Comparison of ENCODE assay signal across 16 cellular contexts in the genomic region with DNA sequence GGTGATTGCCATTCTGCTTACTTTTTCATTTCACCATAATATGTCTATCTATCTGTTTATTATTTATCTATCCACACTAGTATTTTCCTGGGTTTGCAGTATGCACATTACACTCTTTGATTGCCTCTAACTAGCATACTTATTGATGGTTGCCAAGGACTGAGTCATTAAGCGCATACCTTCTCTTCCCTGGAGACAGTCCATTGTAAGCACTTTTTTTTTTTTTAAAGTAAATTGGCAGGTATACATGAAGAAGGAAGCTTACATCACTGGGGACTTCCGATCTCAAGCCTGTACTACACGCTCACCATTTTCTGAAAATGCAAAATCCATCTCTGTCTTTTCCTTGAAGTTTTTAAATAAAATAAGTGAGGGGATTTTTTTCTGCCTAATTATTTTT.
A peak's percentile ranks its signal among the peaks of the same experiment; 100 is the strongest.
DNase-seq lines count a peak whose midpoint lies in the region; ATAC-seq, FAIRE-seq and TF ChIP-seq lines count a peak whose summit lies in the region.
"Had no signal": no experiment of that assay in that cellular context is flagged by ENCODE, and none has a peak within 500 bp of the region (broad histone marks: within the 10 kb centered on the region; RNA-seq: fewer than 3 reads in every experiment).

No MANE protein-coding gene starts in this region.

- H3K9ac ChIP-seq in mesenchymal stem cell (ENCODE audit: low read length), result no peak overlapping the region
- no peak overlapping the region for H3K9ac ChIP-seq in HepG2 (ENCODE audit: insufficient read depth, low read depth, low read length)
- H3K9ac ChIP-seq: BLaER1 had no signal

- H3K27ac ChIP-seq in mesenchymal stem cell (ENCODE audit: low read length, poor library complexity, severe bottlenecking) (peak overlapping the region; percentile 60), HepG2 (ENCODE audit: extremely low read length, insufficient read depth, low read length) (no peak overlapping the region)
- H3K27ac ChIP-seq: BLaER1, sigmoid colon, SJSA1 had no signal

- FAIRE-seq in HepG2 (lab: Jason Lieb, UNC), result no peak

- H4K91ac ChIP-seq in mesenchymal stem cell (ENCODE audit: low read length), result no peak overlapping the region

- H3K4me1 ChIP-seq in mesenchymal stem cell (ENCODE audit: control insufficient read depth, insufficient read depth, low read depth, low read length), result peaks cover 1% of the 10 kb centered on the region
- H3K4me1 ChIP-seq in HepG2 (ENCODE audit: insufficient read depth, low read length), result no peaks in the 10 kb centered on the region
- H3K4me1 ChIP-seq: BLaER1, sigmoid colon, SJSA1 had no signal

- no peak overlapping the region for H3K4me3 ChIP-seq in mesenchymal stem cell (ENCODE audit: insufficient read depth in 1 of 2, low read depth in 1 of 2, low read length in 2 of 2)
- H3K4me3 ChIP-seq in HepG2 (replicated peaks in 1 of 3; ENCODE audit: insufficient read depth in 1 of 3, low read depth in 2 of 3, low read length in 3 of 3), result no peak overlapping the region
- H3K4me3 ChIP-seq: BLaER1, sigmoid colon, SJSA1 had no signal

- no peak for TF ChIP-seq RAD21 in HepG2 (CRISPR knock-in tag; IDR thresholded peaks at IDR 0.05)

- CTCF ChIA-PET in HepG2 (lab: Yijun Ruan, JAX; ENCODE audit: low intra/inter-chr PET ratio, low total read pairs), result no interaction called here

- in situ Hi-C loops in HepG2 (cut with HindIII; ENCODE audit: extremely low pct_ligation_motif_present, low pct_unique_long_range_greater_than_20kb), result no loop called here

- no peak overlapping the region for H2AK5ac ChIP-seq in mesenchymal stem cell (ENCODE audit: low read length, severe bottlenecking)

- WGBS in mesenchymal stem cell, result no CpG with 5 or more reads among the region's 3 CpGs
- 43% methylated on average over 3 of the region's 3 CpGs for WGBS in HepG2 (ENCODE audit: low lambda C conversion rate)

- BruUV-seq in HepG2 (replicated peaks; lab: Mats Ljungman, UMichigan), result no TSS peak

- H3K23ac ChIP-seq in mesenchymal stem cell (ENCODE audit: low read length in 2 of 2), result no peak overlapping the region

- DNase-seq in HT1080 (ENCODE audit: low read depth), result peak; percentile 20
- DNase-seq in NCI-H2171 treated with DMSO at 0.1 percent for 48 hours (lab: John Stamatoyannopoulos, UW), result peak; percentile 63
- DNase-seq in dermis microvascular lymphatic vessel endothelial cell (ENCODE audit: low read depth in 2 of 2), result peak; percentile 35 to 77
- no peak for DNase-seq in mesenchymal stem cell
- DNase-seq in HepG2 (ENCODE audit: low spot score), result no peak
- DNase-seq: activated CD4-positive, CD25-positive, alpha-beta regulatory T cell; aorta; GF-D8; KG1; NCI-H526 treated with DMSO at 0.1 percent for 48 hours; sigmoid colon had no signal

- H2AFZ ChIP-seq in mesenchymal stem cell (ENCODE audit: low read depth, low read length) (no peak overlapping the region), HepG2 (ENCODE audit: low read length) (no peak overlapping the region)

- no peak for TF ChIP-seq POLR2A in HepG2 (IDR thresholded peaks at IDR 0.05; ENCODE audit: insufficient read depth in 1 of 2, low read depth in 2 of 2, low read length in 2 of 2)

- H4K8ac ChIP-seq in mesenchymal stem cell (ENCODE audit: low read length), result no peak overlapping the region

- H3K79me2 ChIP-seq in HepG2 (ENCODE audit: insufficient read depth, low read length), result no peaks in the 10 kb centered on the region

- no peak overlapping the region for H2BK15ac ChIP-seq in mesenchymal stem cell (ENCODE audit: low read depth, poor library complexity, severe bottlenecking)

- TF ChIP-seq CTCF in HepG2 (CRISPR knock-in tag; IDR thresholded peaks at IDR 0.05), result no peak

- no peaks in the 10 kb centered on the region for H3K79me1 ChIP-seq in mesenchymal stem cell (replicated peaks; ENCODE audit: low read length, poor library complexity, severe bottlenecking)

- H4K20me1 ChIP-seq in HepG2 (ENCODE audit: insufficient read depth, low read length), result no peaks in the 10 kb centered on the region
- H4K20me1 ChIP-seq: BLaER1 had no signal

- intact Hi-C loops in HepG2 (cut with micrococcal nuclease; ENCODE audit: unreplicated experiment), result no loop called here

- POLR2A ChIA-PET in HepG2 (lab: Yijun Ruan, JAX), result no interaction called here

- no peak for ATAC-seq in HG02571 (IDR thresholded peaks at IDR 0.05; ENCODE audit: unreplicated experiment)
- ATAC-seq in HG02885 (IDR thresholded peaks at IDR 0.05; ENCODE audit: poor library complexity, unreplicated experiment), result no peak
- no peak for ATAC-seq in HepG2
- no peak for ATAC-seq in HG03432 (IDR thresholded peaks at IDR 0.05; ENCODE audit: unreplicated experiment)

- no peak for TF ChIP-seq EP300 in HepG2 (IDR thresholded peaks at IDR 0.05; ENCODE audit: low read depth in 2 of 2, low read length in 2 of 2)
- no peak for TF ChIP-seq EP300 in HepG2 (CRISPR knock-in tag; IDR thresholded peaks at IDR 0.05; ENCODE audit: borderline replicate concordance)

- H3K18ac ChIP-seq in mesenchymal stem cell (ENCODE audit: low read depth in 1 of 2, low read length in 2 of 2), result no peak overlapping the region

- no peak overlapping the region for H2BK5ac ChIP-seq in mesenchymal stem cell (ENCODE audit: low read depth, low read length, poor library complexity, severe bottlenecking)

- no peak overlapping the region for H3K4ac ChIP-seq in mesenchymal stem cell (ENCODE audit: low read depth in 1 of 2, low read length in 2 of 2)

- H3K4me2 ChIP-seq in mesenchymal stem cell (ENCODE audit: low read length, poor library complexity, severe bottlenecking) (no peak overlapping the region), HepG2 (ENCODE audit: low read depth, low read length) (no peak overlapping the region)
- H3K4me2 ChIP-seq: BLaER1 had no signal

- no peak overlapping the region for H3K14ac ChIP-seq in mesenchymal stem cell (ENCODE audit: low read length in 2 of 2)

- no peak overlapping the region for H2BK12ac ChIP-seq in mesenchymal stem cell (ENCODE audit: low read length in 2 of 2)

- no peak overlapping the region for H2BK120ac ChIP-seq in mesenchymal stem cell (ENCODE audit: low read depth, low read length)

- H3K36me3 ChIP-seq in mesenchymal stem cell (ENCODE audit: control insufficient read depth in 1 of 2, insufficient read depth in 2 of 2, low read depth in 1 of 2, low read length in 2 of 2), result no peaks in the 10 kb centered on the region
- H3K36me3 ChIP-seq in HepG2 (replicated peaks in 1 of 2; ENCODE audit: control insufficient read depth in 1 of 2, insufficient read depth in 2 of 2, low read length in 2 of 2), result no peaks in the 10 kb centered on the region
- H3K36me3 ChIP-seq: BLaER1, sigmoid colon, SJSA1 had no signal

- no peaks in the 10 kb centered on the region for H3K27me3 ChIP-seq in mesenchymal stem cell (ENCODE audit: control insufficient read depth in 1 of 2, insufficient read depth in 1 of 2, low read length in 2 of 2)
- H3K27me3 ChIP-seq in HepG2 (ENCODE audit: control insufficient read depth in 1 of 2, insufficient read depth in 2 of 2, low read length in 2 of 2), result no peaks in the 10 kb centered on the region
- H3K27me3 ChIP-seq: BLaER1, sigmoid colon, SJSA1 had no signal

- H3K9me3 ChIP-seq in mesenchymal stem cell (ENCODE audit: control insufficient read depth, low read length) (no peaks in the 10 kb centered on the region), HepG2 (ENCODE audit: low read length) (no peaks in the 10 kb centered on the region)
- H3K9me3 ChIP-seq: BLaER1, sigmoid colon, SJSA1 had no signal

TF ChIP-seq in HepG2, 621 proteins besides CTCF, POLR2A, EP300 and RAD21 (continues in another document):
- TF ChIP-seq GATAD1 (CRISPR knock-in tag; IDR thresholded peaks at IDR 0.05) (no peak), ZNF33B (CRISPR knock-in tag; IDR thresholded peaks at IDR 0.05) (no peak), CBFB (CRISPR knock-in tag; IDR thresholded peaks at IDR 0.05) (no peak), ZC3H4 (CRISPR knock-in tag; IDR thresholded peaks at IDR 0.05; ENCODE audit: borderline replicate concordance) (no peak), NBN (conservative IDR thresholded peaks at IDR 0.05) (no peak), KLF11 (CRISPR knock-in tag; IDR thresholded peaks at IDR 0.05) (no peak), SCMH1 (CRISPR knock-in tag; IDR thresholded peaks at IDR 0.05; ENCODE audit: borderline replicate concordance) (no peak), POLR2AphosphoS2 (IDR thresholded peaks at IDR 0.05; ENCODE audit: low read depth, low read length) (no peak), SOX5 (CRISPR knock-in tag; IDR thresholded peaks at IDR 0.05; ENCODE audit: borderline replicate concordance) (no peak), MTF1 (CRISPR knock-in tag; IDR thresholded peaks at IDR 0.05) (no peak), ZFP36L2 (CRISPR knock-in tag; IDR thresholded peaks at IDR 0.05) (no peak), FOXO1 (CRISPR knock-in tag; IDR thresholded peaks at IDR 0.05) (no peak), STAT5B (CRISPR knock-in tag; IDR thresholded peaks at IDR 0.05) (no peak), ZNF83 (CRISPR knock-in tag; IDR thresholded peaks at IDR 0.05; ENCODE audit: borderline replicate concordance) (no peak), ZKSCAN8 (CRISPR knock-in tag; IDR thresholded peaks at IDR 0.05; ENCODE audit: borderline replicate concordance) (no peak), ZNF747 (CRISPR knock-in tag; IDR thresholded peaks at IDR 0.05; ENCODE audit: borderline replicate concordance) (no peak)
- TF ChIP-seq, protein P1, sequence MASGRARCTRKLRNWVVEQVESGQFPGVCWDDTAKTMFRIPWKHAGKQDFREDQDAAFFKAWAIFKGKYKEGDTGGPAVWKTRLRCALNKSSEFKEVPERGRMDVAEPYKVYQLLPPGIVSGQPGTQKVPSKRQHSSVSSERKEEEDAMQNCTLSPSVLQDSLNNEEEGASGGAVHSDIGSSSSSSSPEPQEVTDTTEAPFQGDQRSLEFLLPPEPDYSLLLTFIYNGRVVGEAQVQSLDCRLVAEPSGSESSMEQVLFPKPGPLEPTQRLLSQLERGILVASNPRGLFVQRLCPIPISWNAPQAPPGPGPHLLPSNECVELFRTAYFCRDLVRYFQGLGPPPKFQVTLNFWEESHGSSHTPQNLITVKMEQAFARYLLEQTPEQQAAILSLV (CRISPR knock-in tag; IDR thresholded peaks at IDR 0.05; ENCODE audit: borderline replicate concordance), result no peak

Comparison
In these comparisons a context has a peak if more than half of its experiments do, and no peak if none do; other contexts are left out.
1. DNase-seq: peak in HT1080 (single experiment), NCI-H2171 treated with DMSO at 0.1 percent for 48 hours (single experiment) and dermis microvascular lymphatic vessel endothelial cell (2 of 2); none in mesenchymal stem cell (single experiment) and HepG2 (single experiment).